Comparison of ENCODE assay signal across 21 cellular contexts in the genomic region with DNA sequence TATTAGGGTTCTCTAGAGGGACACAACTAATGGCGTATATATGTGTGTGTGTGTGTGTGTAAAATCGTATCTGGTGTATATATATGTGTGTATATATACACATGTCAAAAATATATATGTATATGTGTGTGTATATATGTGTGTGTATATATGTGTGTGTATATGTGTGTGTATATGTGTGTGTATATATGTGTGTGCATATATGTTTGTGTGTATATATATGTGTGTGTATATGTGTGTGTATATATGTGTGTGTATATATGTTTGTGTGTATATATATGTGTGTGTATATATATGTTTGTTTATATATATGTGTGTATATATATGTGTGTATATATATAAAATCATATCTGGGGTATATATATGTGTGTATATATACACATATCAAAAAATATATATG. TPM values are rescaled to one million over a fixed set of nuclear protein-coding genes. Genes with fewer than 3 reads are reported as not detected.
"Had no signal": no experiment of that assay in that cellular context is flagged by ENCODE, and none has a peak within 500 bp of the region (broad histone marks: within the 10 kb centered on the region; RNA-seq: fewer than 3 reads in every experiment).

No MANE protein-coding gene starts in this region.

- H3K9me3 ChIP-seq: esophagus muscularis mucosa, gastroesophageal sphincter, heart left ventricle, left lung, lower lobe of right lung, mucosa of descending colon had no signal

- DNase-seq: dermis blood vessel endothelial cell; effector CD4-positive, alpha-beta T cell; effector memory CD4-positive, alpha-beta T cell; foreskin keratinocyte; heart left ventricle; hypothalamus; immature natural killer cell; left cardiac atrium; left lung; left ventricle myocardium superior; lower lobe of right lung; mesenchymal stem cell; mucosa of descending colon; naive B cell had no signal

- FAIRE-seq: endothelial cell of umbilical vein had no signal

- H3K27me3 ChIP-seq: foreskin keratinocyte had no signal

- H3K4me2 ChIP-seq: hepatocyte had no signal

- ATAC-seq: foreskin keratinocyte, gastroesophageal sphincter, heart left ventricle, left cardiac atrium, left lung, left ventricle myocardium superior, lower lobe of right lung, mucosa of descending colon had no signal

- H3K4me3 ChIP-seq: coronary artery, dorsolateral prefrontal cortex, esophagus muscularis mucosa, gastroesophageal sphincter, heart left ventricle, hepatocyte, left lung, lower lobe of right lung, mucosa of descending colon had no signal

- H3K36me3 ChIP-seq: esophagus muscularis mucosa, gastroesophageal sphincter, heart left ventricle, left lung, lower lobe of right lung had no signal

- H3K4me1 ChIP-seq: esophagus muscularis mucosa, foreskin keratinocyte, gastroesophageal sphincter, lower lobe of right lung had no signal

- H3K27ac ChIP-seq: coronary artery, dorsolateral prefrontal cortex, esophagus muscularis mucosa, foreskin keratinocyte, gastroesophageal sphincter, heart left ventricle, hepatocyte, left lung, lower lobe of right lung had no signal

- H2AFZ ChIP-seq: hepatocyte had no signal

RNA-seq across cellular contexts. Expression of a gene that starts 5.4 kb away (rescaled TPM):
- polyA plus RNA-seq: endothelial cell of umbilical vein, fibroblast of lung, foreskin keratinocyte, immature natural killer cell had no signal

RNA-seq across cellular contexts. Expression of a gene that starts 18.4 kb away (rescaled TPM):
- polyA plus RNA-seq: endothelial cell of umbilical vein, fibroblast of lung, foreskin keratinocyte, hepatocyte had no signal

RNA-seq across cellular contexts. Expression of a gene that starts 19.9 kb away (rescaled TPM):
- polyA plus RNA-seq: endothelial cell of umbilical vein, fibroblast of lung, foreskin keratinocyte had no signal

RNA-seq across cellular contexts. Expression of a gene that starts 39.7 kb away (rescaled TPM):
- polyA plus RNA-seq: endothelial cell of umbilical vein, fibroblast of lung had no signal

RNA-seq across cellular contexts. Expression of a gene that starts 50.5 kb away (rescaled TPM):
- polyA plus RNA-seq: endothelial cell of umbilical vein, fibroblast of lung, foreskin keratinocyte, hepatocyte had no signal
